In genomic region chr6:146862508-146862919, GRCh38 we compare ENCODE assay signal across 35 cellular contexts.
"Had no signal": no experiment of that assay in that cellular context is flagged by ENCODE, and none has a peak within 500 bp of the region (broad histone marks: within the 10 kb centered on the region; RNA-seq: fewer than 3 reads in every experiment).

No MANE protein-coding gene starts in this region.

- H3K36me3 ChIP-seq: MG63 had no signal

- H3K27me3 ChIP-seq: MG63 had no signal

- H3K4me3 ChIP-seq: MG63 had no signal

- DNase-seq: Karpas-422, Kasumi-1, MG63, MM.1S, MV-4-11, NCI-H1048, NCI-H1092, NCI-H1092 treated with DMSO at 0.1 percent for 48 hours, NCI-H1105, NCI-H1105 treated with DMSO at 0.1 percent for 48 hours, NCI-H1417, NCI-H1417 treated with DMSO at 0.1 percent for 48 hours, NCI-H1436, NCI-H1436 treated with DMSO at 0.1 percent for 48 hours, NCI-H146, NCI-H1694, NCI-H1694 treated with DMSO at 0.1 percent for 48 hours, NCI-H187, NCI-H187 treated with DMSO at 0.1 percent for 48 hours, NCI-H1930, NCI-H2029, NCI-H2029 treated with DMSO at 0.1 percent for 48 hours, NCI-H2081, NCI-H2081 treated with DMSO at 0.1 percent for 48 hours, NCI-H2107, NCI-H2171, NCI-H2171 treated with DMSO at 0.1 percent for 48 hours, NCI-H2227 treated with DMSO at 0.1 percent for 48 hours, NCI-H226, NCI-H345, NCI-H446, NCI-H446 treated with DMSO at 0.1 percent for 48 hours, NCI-H510A, NCI-H510A treated with DMSO at 0.1 percent for 48 hours, NCI-H524 had no signal

- H3K9me3 ChIP-seq: MG63 had no signal
